Comparison of ENCODE assay signal across 33 cellular contexts in the genomic region with DNA sequence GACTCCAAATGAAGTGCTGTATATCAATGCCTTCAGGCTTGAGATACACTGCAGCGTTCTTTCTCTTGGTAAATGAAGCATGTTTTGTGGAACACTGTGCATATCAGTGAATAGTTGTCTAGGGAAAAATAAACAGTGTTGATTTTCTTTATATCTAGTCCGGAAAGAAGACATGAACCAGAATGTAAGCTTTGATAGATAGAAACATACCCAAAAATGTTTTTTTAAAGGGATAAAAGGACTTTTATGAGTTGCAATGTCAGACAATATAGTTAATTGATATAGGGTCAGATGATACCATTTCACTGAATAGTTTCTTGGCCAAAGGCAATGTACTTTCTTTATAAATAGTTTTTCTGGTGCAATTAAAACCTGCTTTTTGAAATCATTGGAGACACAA.
"Had no signal": no experiment of that assay in that cellular context is flagged by ENCODE, and none has a peak within 500 bp of the region (broad histone marks: within the 10 kb centered on the region; RNA-seq: fewer than 3 reads in every experiment).

No MANE protein-coding gene starts in this region.

- H3K36me3 ChIP-seq: brain microvascular endothelial cell, SJCRH30, WERI-Rb-1 had no signal

- H3K27ac ChIP-seq: brain microvascular endothelial cell, KMS-11, SJCRH30, WERI-Rb-1 had no signal

- H3K4me1 ChIP-seq: SJCRH30 had no signal

- H3K4me3 ChIP-seq: SJCRH30 had no signal

- H3K27me3 ChIP-seq: brain microvascular endothelial cell, SJCRH30 had no signal

- DNase-seq: activated CD4-positive, alpha-beta T cell treated with anti-CD3 and anti-CD28 coated beads for 1 hour; activated CD4-positive, alpha-beta T cell treated with anti-CD3 and anti-CD28 coated beads, Interleukin-2, amount 10 ng/mL, durations not matched to agents 24 days and 14 days; activated CD4-positive, alpha-beta T cell treated with anti-CD3 and anti-CD28 coated beads, Interleukin-2, amount 50 U/mL, for 4 hours; activated CD4-positive, CD25-positive, alpha-beta regulatory T cell; activated CD8-positive, alpha-beta T cell treated with anti-CD3 and anti-CD28 coated beads for 36 hours; activated effector memory CD4-positive, alpha-beta T cell treated with anti-CD3 and anti-CD28 coated beads, Interleukin-2, amount 50 U/mL, for 16 hours; activated naive CD4-positive, alpha-beta T cell; activated naive CD4-positive, alpha-beta T cell treated with anti-CD3 and anti-CD28 coated beads, Interleukin-2, amount 50 U/mL, for 16 hours; activated naive CD8-positive, alpha-beta T cell treated with anti-CD3 and anti-CD28 coated beads for 36 hours; activated T-cell treated with anti-CD3 and anti-CD28 coated beads, Interleukin-2, amount 50 U/mL, for 1 hour; activated T-cell treated with anti-CD3 and anti-CD28 coated beads, Interleukin-2, amount 50 U/mL, for 72 hours; amniotic stem cell; aorta; brain microvascular endothelial cell; central memory CD4-positive, alpha-beta T cell; MM.1S; MV-4-11; NCI-H1105; NCI-H1417 treated with DMSO at 0.1 percent for 48 hours; NCI-H187 treated with DMSO at 0.1 percent for 48 hours; NCI-H2081; NCI-H2171; NCI-H446; NCI-H510A treated with DMSO at 0.1 percent for 48 hours; NCI-H526 treated with DMSO at 0.1 percent for 48 hours; SHP77; SJCRH30; SK-N-SH; T-cell; T-helper 2 cell; T-helper 9 cell; WERI-Rb-1 had no signal

- H3K9me3 ChIP-seq: SJCRH30, SK-N-SH had no signal
